ENCODE assay signal across 7 cellular contexts in genomic region chrX:153600032-153600373, GRCh38. TPM values are rescaled to one million over a fixed set of nuclear protein-coding genes. Genes with fewer than 3 reads are reported as not detected.
DNase-seq lines count a peak whose midpoint lies in the region; ATAC-seq and TF ChIP-seq lines count a peak whose summit lies in the region.

No MANE protein-coding gene starts in this region.

- peak; percentile 27 for DNase-seq in GM23248
- no peak for DNase-seq in Panc1 (ENCODE audit: low read depth, low spot score)
- DNase-seq in endothelial cell (ENCODE audit: low spot score) = no peak
- DNase-seq in posterior vena cava (ENCODE audit: low spot score) = peak; percentile 36
- no peak for DNase-seq in hypothalamus (lab: John Stamatoyannopoulos, UW)

- no peaks in the 10 kb centered on the region for H3K9me2 ChIP-seq in GM23248 (ENCODE audit: insufficient read depth)

- TF ChIP-seq CTCF in Panc1 (IDR thresholded peaks at IDR 0.05) = no peak
- no peak for TF ChIP-seq CTCF in endothelial cell (IDR thresholded peaks at IDR 0.05; ENCODE audit: unreplicated experiment)

- H3K36me3 ChIP-seq in GM23248 (ENCODE audit: low read depth) = no peaks in the 10 kb centered on the region
- no peaks in the 10 kb centered on the region for H3K36me3 ChIP-seq in Panc1 (ENCODE audit: control insufficient read depth, insufficient read depth, low read length)

- peak overlapping the region; percentile 83 for H3K4me3 Mint-ChIP-seq in endothelial cell (ENCODE audit: unreplicated experiment)

- H3K9me3 ChIP-seq in GM23248 (ENCODE audit: low read depth) (no peaks in the 10 kb centered on the region), Panc1 (ENCODE audit: control insufficient read depth, insufficient read depth, low read depth, low read length) (no peaks in the 10 kb centered on the region)

- POLR2A ChIA-PET in Panc1 (lab: Charles Lee) = no interaction called here

- H3K4me2 ChIP-seq in GM23248 (ENCODE audit: unreplicated experiment) = peak overlapping the region; percentile 76

- H3K27ac Mint-ChIP-seq in endothelial cell (ENCODE audit: unreplicated experiment) = no peak overlapping the region

- CTCF ChIA-PET in Panc1 (lab: Charles Lee) = no interaction called here

- H3K27me3 ChIP-seq in GM23248 (replicated peaks; ENCODE audit: insufficient read depth) = no peaks in the 10 kb centered on the region
- H3K27me3 ChIP-seq in Panc1 (ENCODE audit: control insufficient read depth, insufficient read depth, low read length) = no peaks in the 10 kb centered on the region

- peaks cover 6% of the 10 kb centered on the region for H3K4me1 Mint-ChIP-seq in endothelial cell (ENCODE audit: unreplicated experiment)

- peak overlapping the region; percentile 80 for H3K4me3 ChIP-seq in GM23248
- peak overlapping the region; percentile 83 to 89 for H3K4me3 ChIP-seq in Panc1 (ENCODE audit: low read depth in 2 of 2, low read length in 2 of 2)

- WGBS in GM23248 (ENCODE audit: low coverage in 1 of 2, low lambda C conversion rate in 2 of 2, missing lambda C conversion rate in 2 of 2), 2 experiments = 6 to 7% methylated on average over 2 of the region's 2 CpGs

- H3K36me3 Mint-ChIP-seq in endothelial cell (ENCODE audit: low read depth, unreplicated experiment) = peaks cover 6% of the 10 kb centered on the region

- peaks cover 2% of the 10 kb centered on the region for H3K27me3 Mint-ChIP-seq in endothelial cell (ENCODE audit: unreplicated experiment)

- H3F3A ChIP-seq in GM23248 (ENCODE audit: insufficient read depth) = no peaks in the 10 kb centered on the region

- H3K79me2 ChIP-seq in GM23248 (ENCODE audit: insufficient read depth) = peaks cover 26% of the 10 kb centered on the region

- BruUV-seq in Panc1 (replicated peaks; lab: Mats Ljungman, UMichigan) = no TSS peak

- intact Hi-C loops in Panc1 (cut with micrococcal nuclease; ENCODE audit: unreplicated experiment) = no loop called here
- intact Hi-C loops in posterior vena cava (cut with DNase I) = no loop called here

- no peaks in the 10 kb centered on the region for H3K4me1 ChIP-seq in GM23248 (ENCODE audit: insufficient read depth)
- peaks cover 17% of the 10 kb centered on the region for H3K4me1 ChIP-seq in Panc1 (ENCODE audit: control insufficient read depth, insufficient read depth, low read length)

- no peaks in the 10 kb centered on the region for H3K9me3 Mint-ChIP-seq in endothelial cell (ENCODE audit: unreplicated experiment)

- peak overlapping the region; percentile 80 for H3K9ac ChIP-seq in GM23248

- in situ Hi-C loops in GM23248 (cut with MboI) (no loop called here), Panc1 (cut with HindIII; ENCODE audit: low pct_unique_long_range_greater_than_20kb, low sequenced_read_pairs) (no loop called here)

- H2AFZ ChIP-seq in GM23248 = peak overlapping the region; percentile 87

- H4K20me1 ChIP-seq in GM23248 (ENCODE audit: insufficient read depth) = no peaks in the 10 kb centered on the region

- no peak overlapping the region for H3K27ac ChIP-seq in GM23248
- peak overlapping the region; percentile 61 for H3K27ac ChIP-seq in Panc1 (ENCODE audit: low read length)

- ATAC-seq in Panc1 = no peak
- no peak for ATAC-seq in GM21528 (IDR thresholded peaks at IDR 0.05; ENCODE audit: low FRiP score, unreplicated experiment)
- ATAC-seq in HG02678 (IDR thresholded peaks at IDR 0.05; ENCODE audit: unreplicated experiment) = no peak

RNA-seq across cellular contexts. Expression of gene CCNQ, which starts 1.1 kb away (rescaled TPM):
- total RNA-seq in GM23248 (2014; rRNA removed; shearing (Covaris generic)) = 34.7 and 45.5 TPM in 2 replicates
- 29.1 and 34.5 TPM in 2 replicates for polyA plus RNA-seq in GM23248 (2016; fragmentation: Nextera tagmentation; extraction: Ambion mirVana)
- total RNA-seq in Panc1 (2021; ENCODE audit: unreplicated experiment) (42.1 TPM), endothelial cell (ENCODE audit: unreplicated experiment) (15.3 TPM), posterior vena cava (10 to 100 TPM; 15.8 to 21.7 TPM)
- polyA plus RNA-seq in Panc1 (2012; ENCODE audit: insufficient read length) = 49.4 TPM

RNA-seq across cellular contexts. Expression of gene DUSP9, which starts 47.0 kb away (rescaled TPM):
- total RNA-seq in GM23248 (2014; rRNA removed; shearing (Covaris generic)) = not detected in 2 replicates
- polyA plus RNA-seq in GM23248 (2016; fragmentation: Nextera tagmentation; extraction: Ambion mirVana) = not detected in 2 replicates
- total RNA-seq in Panc1 (2021; ENCODE audit: unreplicated experiment) (7.1 TPM), endothelial cell (ENCODE audit: unreplicated experiment) (not detected), posterior vena cava (not detected)
- 9.8 TPM for polyA plus RNA-seq in Panc1 (2012; ENCODE audit: insufficient read length)

Comparison
In these comparisons a context has a peak if more than half of its experiments do, and no peak if none do; other contexts are left out.
1. DNase-seq: peak in GM23248 (single experiment) and posterior vena cava (single experiment); none in Panc1 (single experiment), endothelial cell (single experiment) and hypothalamus (0 of 51).